ENCODE assay signal across 16 cellular contexts in the genomic region with DNA sequence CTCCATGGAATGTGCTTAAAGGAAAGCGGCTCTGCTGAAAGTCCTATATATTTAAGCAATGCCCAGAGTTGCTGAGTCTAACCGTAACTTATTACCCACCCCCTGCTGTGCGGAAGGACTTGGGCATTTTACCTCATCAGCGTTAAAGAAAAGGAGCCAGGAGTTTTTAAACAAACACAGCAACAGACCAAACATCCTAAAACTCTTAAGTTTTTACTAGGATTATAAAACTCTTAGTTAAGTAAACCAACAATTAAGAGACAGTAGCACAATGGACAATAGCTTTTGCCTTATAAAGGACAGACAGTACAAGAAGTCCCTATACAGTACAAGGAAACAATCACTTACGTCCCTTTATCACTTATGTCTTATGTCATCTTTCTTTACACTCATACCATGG.
DNase-seq lines count a peak whose midpoint lies in the region; ATAC-seq and TF ChIP-seq lines count a peak whose summit lies in the region.
"Had no signal": no experiment of that assay in that cellular context is flagged by ENCODE, and none has a peak within 500 bp of the region (broad histone marks: within the 10 kb centered on the region; RNA-seq: fewer than 3 reads in every experiment).

No MANE protein-coding gene starts in this region.

- peak; percentile 33 for DNase-seq in M059J (ENCODE audit: low read depth)
- DNase-seq in mucosa of descending colon = no peak
- peak; percentile 15 for DNase-seq in renal cortical epithelial cell (ENCODE audit: low read depth)
- DNase-seq in NCI-H345 (lab: John Stamatoyannopoulos, UW) = no peak
- DNase-seq in activated effector memory CD4-positive, alpha-beta T cell treated with anti-CD3 and anti-CD28 coated beads, Interleukin-2, amount 50 U/mL, for 16 hours = no peak
- DNase-seq in C1 segment of cervical spinal cord (lab: John Stamatoyannopoulos, UW) = no peak
- DNase-seq: BE2C; CD8-positive, alpha-beta T cell; COR-L47; DND-41; GDM1; GM23248; H9; HFFc6 had no signal

- no peaks in the 10 kb centered on the region for H3K9me3 ChIP-seq in HEK293 (ENCODE audit: control insufficient read depth, insufficient read depth, low read depth, low read length)
- H3K9me3 ChIP-seq in mucosa of descending colon = no peaks in the 10 kb centered on the region
- H3K9me3 ChIP-seq: BE2C had no signal

- no peak overlapping the region for H3K27ac ChIP-seq in HEK293 (ENCODE audit: extremely low read depth, low read depth, low read length)
- H3K27ac ChIP-seq: GM23248 had no signal

- no peak overlapping the region for H3K4me3 ChIP-seq in HEK293 (ENCODE audit: low read depth, low read length)
- H3K4me3 ChIP-seq in mucosa of descending colon = no peak overlapping the region
- H3K4me3 ChIP-seq: GM23248 had no signal

- H3K36me3 ChIP-seq in HEK293 (ENCODE audit: control insufficient read depth in 2 of 2, insufficient read depth in 1 of 2, low read length in 2 of 2) (no peaks in the 10 kb centered on the region), mucosa of descending colon (ENCODE audit: low read depth) (no peaks in the 10 kb centered on the region)
- H3K36me3 ChIP-seq: BE2C had no signal

- POLR2A ChIA-PET in HEK293 (lab: Yijun Ruan, JAX) = no interaction called here

- ATAC-seq in mucosa of descending colon = peak; percentile 46
- ATAC-seq: CD8-positive, alpha-beta T cell; HepG2 had no signal

- H3K4me1 ChIP-seq in HEK293 (ENCODE audit: control insufficient read depth, insufficient read depth, low read length) (peaks cover 13% of the 10 kb centered on the region), mucosa of descending colon (ENCODE audit: low read depth) (no peaks in the 10 kb centered on the region)
- H3K4me1 ChIP-seq: BE2C had no signal

- intact Hi-C loops in mucosa of descending colon (cut with DNase I, micrococcal nuclease) = no loop called here

- TF ChIP-seq CTCF in HEK293 (tag by site-specific recombination; IDR thresholded peaks at IDR 0.05) = no peak
- TF ChIP-seq CTCF in mucosa of descending colon (IDR thresholded peaks at IDR 0.05) = no peak

- CTCF ChIA-PET in HEK293 (lab: Yijun Ruan, JAX) = interaction anchor here (0.7 kb wide), 2 partner anchors 15 to 52 kb away, joined by 3 read pairs; no protein-coding TSS in a partner anchor

TF ChIP-seq in HEK293, 187 proteins besides CTCF, POLR2A, EP300 and RAD21:
- TF ChIP-seq, protein P1, sequence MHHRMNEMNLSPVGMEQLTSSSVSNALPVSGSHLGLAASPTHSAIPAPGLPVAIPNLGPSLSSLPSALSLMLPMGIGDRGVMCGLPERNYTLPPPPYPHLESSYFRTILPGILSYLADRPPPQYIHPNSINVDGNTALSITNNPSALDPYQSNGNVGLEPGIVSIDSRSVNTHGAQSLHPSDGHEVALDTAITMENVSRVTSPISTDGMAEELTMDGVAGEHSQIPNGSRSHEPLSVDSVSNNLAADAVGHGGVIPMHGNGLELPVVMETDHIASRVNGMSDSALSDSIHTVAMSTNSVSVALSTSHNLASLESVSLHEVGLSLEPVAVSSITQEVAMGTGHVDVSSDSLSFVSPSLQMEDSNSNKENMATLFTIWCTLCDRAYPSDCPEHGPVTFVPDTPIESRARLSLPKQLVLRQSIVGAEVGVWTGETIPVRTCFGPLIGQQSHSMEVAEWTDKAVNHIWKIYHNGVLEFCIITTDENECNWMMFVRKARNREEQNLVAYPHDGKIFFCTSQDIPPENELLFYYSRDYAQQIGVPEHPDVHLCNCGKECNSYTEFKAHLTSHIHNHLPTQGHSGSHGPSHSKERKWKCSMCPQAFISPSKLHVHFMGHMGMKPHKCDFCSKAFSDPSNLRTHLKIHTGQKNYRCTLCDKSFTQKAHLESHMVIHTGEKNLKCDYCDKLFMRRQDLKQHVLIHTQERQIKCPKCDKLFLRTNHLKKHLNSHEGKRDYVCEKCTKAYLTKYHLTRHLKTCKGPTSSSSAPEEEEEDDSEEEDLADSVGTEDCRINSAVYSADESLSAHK (tag by site-specific recombination; IDR thresholded peaks at IDR 0.05) = peak; percentile 57; the same call in 1 of the 2 replicates
- peak; percentile 38; the same call in 1 of the 2 replicates for TF ChIP-seq GLIS1 (tag by site-specific recombination; IDR thresholded peaks at IDR 0.05)
- TF ChIP-seq ZNF629 (tag by site-specific recombination; IDR thresholded peaks at IDR 0.05) = 0 out of 2 replicates have a peak, but pooled peaks have one; percentile 32
- TF ChIP-seq ZNF248 (tag by site-specific recombination; IDR thresholded peaks at IDR 0.05) = no peak
- peak; percentile 72 for TF ChIP-seq FEZF1 (tag by site-specific recombination; IDR thresholded peaks at IDR 0.05)
- TF ChIP-seq TCF7L2 (IDR thresholded peaks at IDR 0.05; ENCODE audit: borderline replicate concordance, low read depth, low read length) = peak; percentile 55; the same call in 1 of the 2 replicates
- TF ChIP-seq, protein P2, sequence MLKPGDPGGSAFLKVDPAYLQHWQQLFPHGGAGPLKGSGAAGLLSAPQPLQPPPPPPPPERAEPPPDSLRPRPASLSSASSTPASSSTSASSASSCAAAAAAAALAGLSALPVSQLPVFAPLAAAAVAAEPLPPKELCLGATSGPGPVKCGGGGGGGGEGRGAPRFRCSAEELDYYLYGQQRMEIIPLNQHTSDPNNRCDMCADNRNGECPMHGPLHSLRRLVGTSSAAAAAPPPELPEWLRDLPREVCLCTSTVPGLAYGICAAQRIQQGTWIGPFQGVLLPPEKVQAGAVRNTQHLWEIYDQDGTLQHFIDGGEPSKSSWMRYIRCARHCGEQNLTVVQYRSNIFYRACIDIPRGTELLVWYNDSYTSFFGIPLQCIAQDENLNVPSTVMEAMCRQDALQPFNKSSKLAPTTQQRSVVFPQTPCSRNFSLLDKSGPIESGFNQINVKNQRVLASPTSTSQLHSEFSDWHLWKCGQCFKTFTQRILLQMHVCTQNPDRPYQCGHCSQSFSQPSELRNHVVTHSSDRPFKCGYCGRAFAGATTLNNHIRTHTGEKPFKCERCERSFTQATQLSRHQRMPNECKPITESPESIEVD (tag by site-specific recombination; IDR thresholded peaks at IDR 0.05) = peak; percentile 50
- no peak for TF ChIP-seq ZNF169 (tag by site-specific recombination; IDR thresholded peaks at IDR 0.05)
- TF ChIP-seq OSR2 (tag by site-specific recombination; IDR thresholded peaks at IDR 0.05) = peak; percentile 59; the same call in 1 of the 2 replicates
- TF ChIP-seq BCL11B (tag by site-specific recombination; IDR thresholded peaks at IDR 0.05; ENCODE audit: low read depth) = no peak
- no peak for TF ChIP-seq ZNF292 (tag by site-specific recombination; IDR thresholded peaks at IDR 0.05; ENCODE audit: borderline replicate concordance, low read depth)
- TF ChIP-seq ZXDB (tag by site-specific recombination; IDR thresholded peaks at IDR 0.05) = 0 out of 2 replicates have a peak, but pooled peaks have one; percentile 16
- TF ChIP-seq ZSCAN30 (tag by site-specific recombination; IDR thresholded peaks at IDR 0.05) = 0 out of 2 replicates have a peak, but pooled peaks have one; percentile 11
- peak; percentile 50; the same call in 1 of the 2 replicates for TF ChIP-seq ZNF843 (tag by site-specific recombination; IDR thresholded peaks at IDR 0.05)
- no peak for TF ChIP-seq ZNF701 (tag by site-specific recombination; IDR thresholded peaks at IDR 0.05)
- TF ChIP-seq ZNF239 (tag by site-specific recombination; IDR thresholded peaks at IDR 0.05) = no peak

Comparison
In these comparisons a context has a peak if more than half of its experiments do, and no peak if none do; other contexts are left out.
1. DNase-seq: peak in M059J (single experiment) and renal cortical epithelial cell (single experiment); none in mucosa of descending colon (0 of 3), NCI-H345 (single experiment), activated effector memory CD4-positive, alpha-beta T cell treated with anti-CD3 and anti-CD28 coated beads, Interleukin-2, amount 50 U/mL, for 16 hours (single experiment) and C1 segment of cervical spinal cord (0 of 14).